In genomic region chr21:46253610-46254124, GRCh38 we compare ENCODE assay signal across 9 cellular contexts. TPM values are rescaled to one million over a fixed set of nuclear protein-coding genes. Genes with fewer than 3 reads are reported as not detected.
DNase-seq lines count a peak whose midpoint lies in the region; ATAC-seq, FAIRE-seq and TF ChIP-seq lines count a peak whose summit lies in the region.
"Had no signal": no experiment of that assay in that cellular context is flagged by ENCODE, and none has a peak within 500 bp of the region (broad histone marks: within the 10 kb centered on the region; RNA-seq: fewer than 3 reads in every experiment).

No MANE protein-coding gene starts in this region.

- H3K9ac ChIP-seq in Loucy (ENCODE audit: low read depth, low read length, poor library complexity, severe bottlenecking) (peak overlapping the region; percentile 80), K562 (ENCODE audit: insufficient read depth in 1 of 2, low read depth in 2 of 2, low read length in 2 of 2) (no peak overlapping the region)

- no peaks in the 10 kb centered on the region for H4K20me1 ChIP-seq in Loucy (ENCODE audit: insufficient read depth, low read length, poor library complexity, severe bottlenecking)
- H4K20me1 ChIP-seq in K562 (replicated peaks; ENCODE audit: control insufficient read depth, insufficient read depth, low read length), result no peaks in the 10 kb centered on the region

- in situ Hi-C loops in K562 (cut with MboI), result no loop called here

- no peak for TF ChIP-seq RAD21 in K562 (CRISPR knock-in tag; conservative IDR thresholded peaks at IDR 0.05 in 1 of 2, IDR thresholded peaks at IDR 0.05 in 1 of 2)

- POLR2A ChIA-PET in K562 (lab: Yijun Ruan, JAX), result interaction anchor here (0.6 to 3.0 kb wide), 13 partner anchors 10 to 1379 kb away, joined by 3 to 13 read pairs (median 5); no protein-coding TSS in a partner anchor

- ATAC-seq in K562, result peak; percentile 95
- no peak for ATAC-seq in left ventricle myocardium superior

- H3K4me1 ChIP-seq in Loucy (ENCODE audit: insufficient read depth, low read length, poor library complexity, severe bottlenecking) (peaks cover 48% of the 10 kb centered on the region), K562 (replicated peaks in 1 of 2; ENCODE audit: control insufficient read depth in 2 of 2, insufficient read depth in 2 of 2, low read length in 2 of 2) (peaks cover 5 to 11% of the 10 kb centered on the region in 2 experiments; a peak in 3 of 5 replicates)

- TF ChIP-seq CTCF in Loucy (conservative IDR thresholded peaks at IDR 0.05; ENCODE audit: low read length) (no peak), K562 (IDR thresholded peaks at IDR 0.05 in 2 of 3, conservative IDR thresholded peaks at IDR 0.05 in 1 of 3; ENCODE audit: insufficient read depth in 2 of 3, low read depth in 1 of 3, low read length in 3 of 3) (no peak)

- FAIRE-seq in K562 (lab: Jason Lieb, UNC), result peak; percentile 95

- WGBS in K562 (ENCODE audit: insufficient coverage, low coverage, missing lambda C conversion rate), result 53% methylated on average over 8 of the region's 8 CpGs

- H3K27me3 ChIP-seq in Loucy (ENCODE audit: insufficient read depth, low read length, poor library complexity, severe bottlenecking) (no peaks in the 10 kb centered on the region), K562 (ENCODE audit: control insufficient read depth in 2 of 2, insufficient read depth in 2 of 2, low read length in 2 of 2) (no peaks in the 10 kb centered on the region)
- H3K27me3 ChIP-seq: neutrophil had no signal

- no TSS peak for BruUV-seq in K562 (replicated peaks; lab: Mats Ljungman, UMichigan)

- H3K36me3 ChIP-seq in Loucy (ENCODE audit: insufficient read depth, low read length), result peaks cover 73% of the 10 kb centered on the region; the same call in 1 of the 2 replicates
- peaks cover 96% of the 10 kb centered on the region for H3K36me3 ChIP-seq in K562 (ENCODE audit: control insufficient read depth, insufficient read depth, low read length)

- no peaks in the 10 kb centered on the region for H3K9me1 ChIP-seq in K562 (ENCODE audit: control insufficient read depth, insufficient read depth, low read length)

- DNase-seq in NCI-H2227 (lab: John Stamatoyannopoulos, UW; ENCODE audit: unreplicated experiment) (peak; percentile 8), NCI-H2227 treated with DMSO at 0.1 percent for 48 hours (lab: John Stamatoyannopoulos, UW) (no peak), K562 (ENCODE audit: extremely low read depth in 1 of 4, low spot score in 3 of 4) (peak; percentile 40 to 76 (median 54)), left ventricle myocardium superior (no peak), EL (no peak), NOMO-1 treated with DMSO at 0.1 percent for 48 hours (lab: John Stamatoyannopoulos, UW; ENCODE audit: unreplicated experiment) (no peak)
- peak; percentile 62 for DNase-seq in stimulated activated CD8-positive, alpha-beta memory T cell treated with anti-CD3 and anti-CD28 coated beads, Interleukin-4, amount 100 ng/mL, for 48 hours

- H3K9me2 ChIP-seq in Loucy (replicated peaks; ENCODE audit: low read depth, low read length), result no peaks in the 10 kb centered on the region

- peaks cover 10% of the 10 kb centered on the region for H3F3A ChIP-seq in Loucy (ENCODE audit: low read depth)

- H3K9me3 ChIP-seq in Loucy (ENCODE audit: insufficient read depth, low read depth, low read length), result no peaks in the 10 kb centered on the region
- no peaks in the 10 kb centered on the region for H3K9me3 ChIP-seq in K562 (replicated peaks; ENCODE audit: control insufficient read depth, insufficient read depth, low read depth, low read length)
- H3K9me3 ChIP-seq: neutrophil had no signal

- H3K4me3 ChIP-seq in Loucy (ENCODE audit: low read length, poor library complexity, severe bottlenecking), result peak overlapping the region; percentile 68
- H3K4me3 ChIP-seq in K562, result no peak overlapping the region

- TF ChIP-seq EP300 in K562 (IDR thresholded peaks at IDR 0.05; ENCODE audit: low read length), result no peak

- H2AFZ ChIP-seq in Loucy (ENCODE audit: low read length), result no peak overlapping the region
- peak overlapping the region; percentile 1; the same call in 1 of the 2 replicates for H2AFZ ChIP-seq in K562 (ENCODE audit: low read depth, low read length)

- H3K79me2 ChIP-seq in Loucy (ENCODE audit: insufficient read depth, low read length) (no peaks in the 10 kb centered on the region), K562 (ENCODE audit: control insufficient read depth, insufficient read depth, low read length) (no peaks in the 10 kb centered on the region; the same call in 2 of the 3 replicates)

- peak overlapping the region; percentile 64; the same call in 2 of the 3 replicates for H3K27ac ChIP-seq in K562 (ENCODE audit: extremely low read depth, low read depth, low read length)
- H3K27ac ChIP-seq: neutrophil had no signal

- intact Hi-C loops in K562 (cut with micrococcal nuclease) (no loop called here), left ventricle myocardium superior (cut with micrococcal nuclease) (no loop called here)

- no peak; the same call in 1 of the 2 replicates for TF ChIP-seq POLR2A in K562 (conservative IDR thresholded peaks at IDR 0.05)

- H3K4me2 ChIP-seq in Loucy (ENCODE audit: low read depth, low read length, poor library complexity, severe bottlenecking), result peak overlapping the region; percentile 97
- H3K4me2 ChIP-seq in K562 (ENCODE audit: insufficient read depth, low read length), result peak overlapping the region; percentile 27; the same call in 1 of the 2 replicates

- CTCF ChIA-PET in K562 (lab: Yijun Ruan, JAX; ENCODE audit: low intra/inter-chr PET ratio), result no interaction called here

TF ChIP-seq in K562, 482 proteins besides CTCF, POLR2A, EP300 and RAD21 (continues in another document):
- TF ChIP-seq ARNT (IDR thresholded peaks at IDR 0.05), result 0 out of 4 replicates have a peak, but pooled peaks of 1 of the 2 experiments have one; percentile 21

RNA-seq across cellular contexts. Expression of gene LSS, which starts 25.1 kb away (rescaled TPM):
- 322 and 719 TPM in 2 replicates for total RNA-seq in K562 (2011; cell fraction: chromatin; rRNA removed; ENCODE audit: low replicate concordance)
- 292 and 343 TPM in 2 replicates for total RNA-seq in K562 (2011; cell fraction: nucleolus; rRNA removed)
- total RNA-seq in K562 (2011; cell fraction: nucleoplasm; rRNA removed), result 326 and 359 TPM in 2 replicates
- 56.4 and 67.6 TPM in 2 replicates for total RNA-seq in K562 (2014; rRNA removed)
- 10.6 and 15.1 TPM in 2 replicates for total RNA-seq in K562 (2014; rRNA removed; fragmentation: Illumina TruSeq; extraction: Trizol)
- total RNA-seq in K562 (2015; rRNA removed; fragmentation: Illumina TruSeq; extraction: Trizol), result 29.6 and 29.8 TPM in 2 replicates
- 87.9 and 89.5 TPM in 2 replicates for total RNA-seq in K562 (2021)
- polyA plus RNA-seq in K562 (2011; rRNA removed), result 81.3 and 221 TPM in 2 replicates
- 98.8 and 159 TPM in 2 replicates for polyA plus RNA-seq in K562 (2011; cell fraction: cytosol; rRNA removed)
- polyA plus RNA-seq in K562 (2011; cell fraction: nucleus; rRNA removed), result 739 and 1,169 TPM in 2 replicates
- 51.7 and 64.9 TPM in 2 replicates for polyA plus RNA-seq in K562 (2012)
- 37.4 and 43.3 TPM in 2 replicates for polyA plus RNA-seq in K562 (2014; fragmentation: Illumina TruSeq; extraction: Trizol)
- 1 to 10 TPM; 2.2 to 2.7 TPM for polyA plus RNA-seq in K562 (2014; fragmentation: Nextera tagmentation; extraction: Ambion mirVana)
- polyA plus RNA-seq in K562 (2014; rRNA removed), result 58.2 and 80.7 TPM in 2 replicates
- 117 and 159 TPM in 2 replicates for polyA minus RNA-seq in K562 (2011; rRNA and poly(A)+ RNA removed)
- polyA minus RNA-seq in K562 (2011; cell fraction: cytosol; rRNA and poly(A)+ RNA removed), result 32.4 and 62.6 TPM in 2 replicates
- 91.6 and 197 TPM in 2 replicates for polyA minus RNA-seq in K562 (2011; cell fraction: nucleus; rRNA and poly(A)+ RNA removed)
- 58.3 TPM for total RNA-seq in left ventricle myocardium superior

RNA-seq across cellular contexts. Expression of gene MCM3AP, which starts 31.7 kb away (rescaled TPM):
- total RNA-seq in K562 (2011; cell fraction: chromatin; rRNA removed; ENCODE audit: low replicate concordance), result 521 and 755 TPM in 2 replicates
- total RNA-seq in K562 (2011; cell fraction: nucleolus; rRNA removed), result 321 and 328 TPM in 2 replicates
- total RNA-seq in K562 (2011; cell fraction: nucleoplasm; rRNA removed), result 365 and 369 TPM in 2 replicates
- total RNA-seq in K562 (2014; rRNA removed) (98.9 and 106 TPM in 2 replicates), K562 (2014; rRNA removed; fragmentation: Illumina TruSeq; extraction: Trizol) (69.2 and 73.1 TPM in 2 replicates), K562 (2015; rRNA removed; fragmentation: Illumina TruSeq; extraction: Trizol) (65.1 and 80.9 TPM in 2 replicates), K562 (2021) (154 and 179 TPM in 2 replicates), left ventricle myocardium superior (62.9 TPM)
- polyA plus RNA-seq in K562 (2011; rRNA removed) (60.4 and 69.6 TPM in 2 replicates), K562 (2014; fragmentation: Illumina TruSeq; extraction: Trizol) (65.9 and 75.9 TPM in 2 replicates), K562 (2014; fragmentation: Nextera tagmentation; extraction: Ambion mirVana) (1 to 10 TPM; 6.5 to 9.1 TPM), K562 (2014; rRNA removed) (75.4 and 82.8 TPM in 2 replicates)
- polyA plus RNA-seq in K562 (2011; cell fraction: cytosol; rRNA removed), result 46.8 and 52.9 TPM in 2 replicates
- 172 and 195 TPM in 2 replicates for polyA plus RNA-seq in K562 (2011; cell fraction: nucleus; rRNA removed)
- polyA plus RNA-seq in K562 (2012), result 67.7 and 73.1 TPM in 2 replicates
- 102 and 106 TPM in 2 replicates for polyA minus RNA-seq in K562 (2011; rRNA and poly(A)+ RNA removed)
- polyA minus RNA-seq in K562 (2011; cell fraction: cytosol; rRNA and poly(A)+ RNA removed), result 116 and 119 TPM in 2 replicates
- polyA minus RNA-seq in K562 (2011; cell fraction: nucleus; rRNA and poly(A)+ RNA removed), result 122 and 182 TPM in 2 replicates

RNA-seq across cellular contexts. Expression of gene YBEY, which starts 32.5 kb away (rescaled TPM):
- 18.6 and 19.3 TPM in 2 replicates for total RNA-seq in K562 (2011; cell fraction: chromatin; rRNA removed; ENCODE audit: low replicate concordance)
- 15.7 and 16.2 TPM in 2 replicates for total RNA-seq in K562 (2011; cell fraction: nucleolus; rRNA removed)
- 18.8 and 20.2 TPM in 2 replicates for total RNA-seq in K562 (2011; cell fraction: nucleoplasm; rRNA removed)
- 10.7 and 12.4 TPM in 2 replicates for total RNA-seq in K562 (2014; rRNA removed)
- 12.4 and 14.0 TPM in 2 replicates for total RNA-seq in K562 (2014; rRNA removed; fragmentation: Illumina TruSeq; extraction: Trizol)
- total RNA-seq in K562 (2015; rRNA removed; fragmentation: Illumina TruSeq; extraction: Trizol), result 14.3 and 15.6 TPM in 2 replicates
- 10.5 and 10.7 TPM in 2 replicates for total RNA-seq in K562 (2021)
- polyA plus RNA-seq in K562 (2011; rRNA removed), result 9.9 and 15.9 TPM in 2 replicates
- 8.1 and 10.3 TPM in 2 replicates for polyA plus RNA-seq in K562 (2011; cell fraction: cytosol; rRNA removed)
- polyA plus RNA-seq in K562 (2011; cell fraction: nucleus; rRNA removed), result 6.9 and 7.3 TPM in 2 replicates
- 13.9 and 16.0 TPM in 2 replicates for polyA plus RNA-seq in K562 (2012)
- 14.1 and 14.7 TPM in 2 replicates for polyA plus RNA-seq in K562 (2014; fragmentation: Illumina TruSeq; extraction: Trizol)
- 1 to 10 TPM; 6.4 to 9.4 TPM for polyA plus RNA-seq in K562 (2014; fragmentation: Nextera tagmentation; extraction: Ambion mirVana)
- polyA plus RNA-seq in K562 (2014; rRNA removed), result 28.0 and 39.6 TPM in 2 replicates
- polyA minus RNA-seq in K562 (2011; rRNA and poly(A)+ RNA removed), result 7.3 and 8.3 TPM in 2 replicates
- polyA minus RNA-seq in K562 (2011; cell fraction: cytosol; rRNA and poly(A)+ RNA removed), result 2.5 and 5.2 TPM in 2 replicates
- polyA minus RNA-seq in K562 (2011; cell fraction: nucleus; rRNA and poly(A)+ RNA removed), result 4.6 and 6.9 TPM in 2 replicates
- total RNA-seq in left ventricle myocardium superior, result 18.3 TPM

Comparison
In these comparisons a context has a peak if more than half of its experiments do, and no peak if none do; other contexts are left out.
1. DNase-seq: peak in NCI-H2227 (single experiment), K562 (4 of 4) and stimulated activated CD8-positive, alpha-beta memory T cell treated with anti-CD3 and anti-CD28 coated beads, Interleukin-4, amount 100 ng/mL, for 48 hours (single experiment); none in NCI-H2227 treated with DMSO at 0.1 percent for 48 hours (single experiment), left ventricle myocardium superior (single experiment), EL (single experiment) and NOMO-1 treated with DMSO at 0.1 percent for 48 hours (single experiment).